In genomic region chr4:53061467-53061866, GRCh38 we compare ENCODE assay signal across 18 cellular contexts.
DNase-seq lines count a peak whose midpoint lies in the region; ATAC-seq, FAIRE-seq and TF ChIP-seq lines count a peak whose summit lies in the region.
"Had no signal": no experiment of that assay in that cellular context is flagged by ENCODE, and none has a peak within 500 bp of the region (broad histone marks: within the 10 kb centered on the region; RNA-seq: fewer than 3 reads in every experiment).

No MANE protein-coding gene starts in this region.

- no peaks in the 10 kb centered on the region for H3K9me3 Mint-ChIP-seq in glutamatergic neuron (ENCODE audit: unreplicated experiment)

- 94% methylated on average over 5 of the region's 5 CpGs for WGBS in HepG2 (ENCODE audit: low lambda C conversion rate)
- 95% methylated on average over 5 of the region's 5 CpGs for WGBS in right lobe of liver (ENCODE audit: insufficient coverage, low coverage, low lambda C conversion rate, missing lambda C conversion rate)

- FAIRE-seq in HepG2 (lab: Jason Lieb, UNC), result no peak
- FAIRE-seq: GM12892, GM18507 had no signal

- H3K27me3 Mint-ChIP-seq in glutamatergic neuron (ENCODE audit: unreplicated experiment), result peaks cover 4% of the 10 kb centered on the region
- H3K27me3 Mint-ChIP-seq: B cell had no signal

- CTCF ChIA-PET in HepG2 (lab: Yijun Ruan, JAX; ENCODE audit: low intra/inter-chr PET ratio, low total read pairs), result no interaction called here

- no peak for TF ChIP-seq POLR2A in HepG2 (IDR thresholded peaks at IDR 0.05; ENCODE audit: insufficient read depth in 1 of 2, low read depth in 2 of 2, low read length in 2 of 2)
- TF ChIP-seq POLR2A in right lobe of liver (IDR thresholded peaks at IDR 0.05), result no peak

- peak overlapping the region; percentile 47 for H3K4me3 Mint-ChIP-seq in glutamatergic neuron (ENCODE audit: unreplicated experiment)
- H3K4me3 Mint-ChIP-seq: B cell; CD8-positive, alpha-beta T cell had no signal

- H3K4me3 ChIP-seq in HepG2 (replicated peaks in 1 of 3; ENCODE audit: insufficient read depth in 1 of 3, low read depth in 2 of 3, low read length in 3 of 3) (no peak overlapping the region), right lobe of liver (no peak overlapping the region)
- H3K4me3 ChIP-seq: BLaER1 treated with 17β-estradiol and CSF1 and Interleukin-3, amounts not matched to agents 10 nM and 100 nM; HAP-1 had no signal

- TF ChIP-seq CTCF in HepG2 (CRISPR knock-in tag; IDR thresholded peaks at IDR 0.05) (no peak), right lobe of liver (IDR thresholded peaks at IDR 0.05) (no peak), glutamatergic neuron (IDR thresholded peaks at IDR 0.05; ENCODE audit: partially characterized antibody, unreplicated experiment) (no peak)

- H3K27ac ChIP-seq in HepG2 (ENCODE audit: extremely low read length, insufficient read depth, low read length), result no peak overlapping the region
- H3K27ac ChIP-seq in right lobe of liver, result no peak overlapping the region
- H3K27ac ChIP-seq: BLaER1 treated with 17β-estradiol and CSF1 and Interleukin-3, amounts not matched to agents 10 nM and 100 nM had no signal

- H3K27me3 ChIP-seq in HepG2 (ENCODE audit: control insufficient read depth in 1 of 2, insufficient read depth in 2 of 2, low read length in 2 of 2) (no peaks in the 10 kb centered on the region), right lobe of liver (no peaks in the 10 kb centered on the region)
- H3K27me3 ChIP-seq: BLaER1 treated with 17β-estradiol and CSF1 and Interleukin-3, amounts not matched to agents 10 nM and 100 nM had no signal

- H3K9me3 ChIP-seq in HepG2 (ENCODE audit: low read length), result no peaks in the 10 kb centered on the region
- no peaks in the 10 kb centered on the region for H3K9me3 ChIP-seq in right lobe of liver
- H3K9me3 ChIP-seq: HAP-1 had no signal

- in situ Hi-C loops in HepG2 (cut with HindIII; ENCODE audit: extremely low pct_ligation_motif_present, low pct_unique_long_range_greater_than_20kb), result no loop called here

- H3K79me2 ChIP-seq in HepG2 (ENCODE audit: insufficient read depth, low read length), result no peaks in the 10 kb centered on the region

- H2AFZ ChIP-seq in HepG2 (ENCODE audit: low read length), result no peak overlapping the region

- no peak for DNase-seq in HepG2 (ENCODE audit: low spot score)
- DNase-seq in right lobe of liver, result no peak
- DNase-seq in NCI-H1048 (lab: John Stamatoyannopoulos, UW), result peak; percentile 21
- DNase-seq in NCI-H526 treated with DMSO at 0.1 percent for 48 hours (lab: John Stamatoyannopoulos, UW), result peak; percentile 71
- no peak for DNase-seq in glutamatergic neuron
- no peak for DNase-seq in SKM-1 (lab: John Stamatoyannopoulos, UW; ENCODE audit: unreplicated experiment)
- no peak for DNase-seq in activated CD8-positive, alpha-beta memory T cell treated with anti-CD3 and anti-CD28 coated beads, Interleukin-2, amount 50 U/mL, for 4 hours
- DNase-seq: 8988T; Calu3; CD8-positive, alpha-beta T cell; GDM1; KBM-7 had no signal

- ATAC-seq in HepG2 (no peak), right lobe of liver (no peak), HG02571 (IDR thresholded peaks at IDR 0.05; ENCODE audit: unreplicated experiment) (no peak)
- ATAC-seq: CD8-positive, alpha-beta T cell had no signal

- no peaks in the 10 kb centered on the region for H3K36me3 Mint-ChIP-seq in glutamatergic neuron (ENCODE audit: unreplicated experiment)

- no peak for TF ChIP-seq EP300 in HepG2 (IDR thresholded peaks at IDR 0.05; ENCODE audit: low read depth in 2 of 2, low read length in 2 of 2)
- no peak for TF ChIP-seq EP300 in HepG2 (CRISPR knock-in tag; IDR thresholded peaks at IDR 0.05; ENCODE audit: borderline replicate concordance)

- H4K20me1 ChIP-seq in HepG2 (ENCODE audit: insufficient read depth, low read length), result no peaks in the 10 kb centered on the region
- H4K20me1 ChIP-seq: BLaER1 treated with 17β-estradiol and CSF1 and Interleukin-3, amounts not matched to agents 10 nM and 100 nM had no signal

- intact Hi-C loops in HepG2 (cut with micrococcal nuclease; ENCODE audit: unreplicated experiment), result no loop called here
- intact Hi-C loops in right lobe of liver (cut with DNase I), result no loop called here

- H3K9ac ChIP-seq in HepG2 (ENCODE audit: insufficient read depth, low read depth, low read length), result no peak overlapping the region
- H3K9ac ChIP-seq: BLaER1 treated with 17β-estradiol and CSF1 and Interleukin-3, amounts not matched to agents 10 nM and 100 nM had no signal

- POLR2A ChIA-PET in HepG2 (lab: Yijun Ruan, JAX), result no interaction called here

- H3K4me1 Mint-ChIP-seq in glutamatergic neuron (ENCODE audit: low read depth, unreplicated experiment), result peaks cover 11% of the 10 kb centered on the region
- H3K4me1 Mint-ChIP-seq: B cell had no signal

- TF ChIP-seq RAD21 in HepG2 (CRISPR knock-in tag; IDR thresholded peaks at IDR 0.05), result no peak

- no peak overlapping the region for H3K4me2 ChIP-seq in HepG2 (ENCODE audit: low read depth, low read length)
- H3K4me2 ChIP-seq: BLaER1 treated with 17β-estradiol and CSF1 and Interleukin-3, amounts not matched to agents 10 nM and 100 nM had no signal

- H3K4me1 ChIP-seq in HepG2 (ENCODE audit: insufficient read depth, low read length), result peaks cover 22% of the 10 kb centered on the region
- peaks cover 0 to 4% (median 0%) of the 10 kb centered on the region in 4 donors for H3K4me1 ChIP-seq in right lobe of liver

- H3K36me3 ChIP-seq in HepG2 (replicated peaks in 1 of 2; ENCODE audit: control insufficient read depth in 1 of 2, insufficient read depth in 2 of 2, low read length in 2 of 2) (no peaks in the 10 kb centered on the region), right lobe of liver (no peaks in the 10 kb centered on the region)
- H3K36me3 ChIP-seq: HAP-1 had no signal

- peak overlapping the region; percentile 78 for H3K27ac Mint-ChIP-seq in glutamatergic neuron (ENCODE audit: unreplicated experiment)
- H3K27ac Mint-ChIP-seq: B cell; CD8-positive, alpha-beta T cell had no signal

- no TSS peak for BruUV-seq in HepG2 (replicated peaks; lab: Mats Ljungman, UMichigan)

TF ChIP-seq in HepG2, 621 proteins besides CTCF, POLR2A, EP300 and RAD21 (continues in another document):
- TF ChIP-seq MAFK (conservative IDR thresholded peaks at IDR 0.05 in 1 of 2, IDR thresholded peaks at IDR 0.05 in 1 of 2; ENCODE audit: low read length in 2 of 2) (peak; percentile 82 to 83), MAFF (IDR thresholded peaks at IDR 0.05; ENCODE audit: low read depth, low read length) (peak; percentile 72), ZNF501 (CRISPR knock-in tag; IDR thresholded peaks at IDR 0.05) (no peak), ZIK1 (CRISPR knock-in tag; IDR thresholded peaks at IDR 0.05; ENCODE audit: borderline replicate concordance, low read depth) (no peak), DZIP1 (CRISPR knock-in tag; IDR thresholded peaks at IDR 0.05) (no peak), ZNF749 (CRISPR knock-in tag; IDR thresholded peaks at IDR 0.05; ENCODE audit: borderline replicate concordance) (no peak), ARNTL (CRISPR knock-in tag; IDR thresholded peaks at IDR 0.05) (no peak), ZNF674 (CRISPR knock-in tag; IDR thresholded peaks at IDR 0.05; ENCODE audit: low read depth) (no peak), RBAK (CRISPR knock-in tag; IDR thresholded peaks at IDR 0.05) (no peak), HNF1A (IDR thresholded peaks at IDR 0.05; ENCODE audit: low read depth) (no peak), HNF1A (CRISPR knock-in tag; IDR thresholded peaks at IDR 0.05; ENCODE audit: borderline replicate concordance) (no peak)

Comparison
In these comparisons a context has a peak if more than half of its experiments do, and no peak if none do; other contexts are left out.
1. DNase-seq: peak in NCI-H1048 (single experiment) and NCI-H526 treated with DMSO at 0.1 percent for 48 hours (single experiment); none in HepG2 (single experiment), right lobe of liver (0 of 3), glutamatergic neuron (single experiment), SKM-1 (single experiment) and activated CD8-positive, alpha-beta memory T cell treated with anti-CD3 and anti-CD28 coated beads, Interleukin-2, amount 50 U/mL, for 4 hours (single experiment).